Comparison of ENCODE assay signal across 19 cellular contexts in genomic region chr4:34009951-34010350, GRCh38.
"Had no signal": no experiment of that assay in that cellular context is flagged by ENCODE, and none has a peak within 500 bp of the region (broad histone marks: within the 10 kb centered on the region; RNA-seq: fewer than 3 reads in every experiment).

No MANE protein-coding gene starts in this region.

- ATAC-seq: left lobe of liver, mucosa of descending colon, natural killer cell had no signal

- H3K9me3 ChIP-seq: esophagus squamous epithelium, right atrium auricular region, sigmoid colon had no signal

- H3K4me1 Mint-ChIP-seq: natural killer cell, neural crest cell had no signal

- H3K4me3 ChIP-seq: esophagus squamous epithelium, mucosa of descending colon, right atrium auricular region, sigmoid colon, skin epidermis had no signal

- H3K36me3 Mint-ChIP-seq: natural killer cell had no signal

- H3K36me3 ChIP-seq: esophagus squamous epithelium, right atrium auricular region, sigmoid colon had no signal

- DNase-seq: effector memory CD4-positive, alpha-beta T cell; esophagus squamous epithelium; foreskin fibroblast; head of caudate nucleus; hippocampal formation; kidney glomerular epithelial cell; mucosa of descending colon; natural killer cell; posterior cingulate gyrus; sigmoid colon; stimulated activated CD4-positive, alpha-beta T cell treated with anti-CD3 and anti-CD28 coated beads, Interleukin-2, amount 100 ng/mL, for 24 hours; stimulated activated naive CD4-positive, alpha-beta T cell; trophoblast cell had no signal

- FAIRE-seq: endometrium, urothelium cell line had no signal

- H3K9me3 Mint-ChIP-seq: neural crest cell had no signal

- H3K27ac Mint-ChIP-seq: natural killer cell had no signal

- H3K27me3 ChIP-seq: esophagus squamous epithelium, right atrium auricular region, sigmoid colon had no signal

- H3K4me1 ChIP-seq: esophagus squamous epithelium, right atrium auricular region, sigmoid colon had no signal

- H3K4me3 Mint-ChIP-seq: natural killer cell, neural crest cell had no signal

- H3K27ac ChIP-seq: esophagus squamous epithelium, right atrium auricular region, sigmoid colon, skin epidermis had no signal
